In the genomic region with DNA sequence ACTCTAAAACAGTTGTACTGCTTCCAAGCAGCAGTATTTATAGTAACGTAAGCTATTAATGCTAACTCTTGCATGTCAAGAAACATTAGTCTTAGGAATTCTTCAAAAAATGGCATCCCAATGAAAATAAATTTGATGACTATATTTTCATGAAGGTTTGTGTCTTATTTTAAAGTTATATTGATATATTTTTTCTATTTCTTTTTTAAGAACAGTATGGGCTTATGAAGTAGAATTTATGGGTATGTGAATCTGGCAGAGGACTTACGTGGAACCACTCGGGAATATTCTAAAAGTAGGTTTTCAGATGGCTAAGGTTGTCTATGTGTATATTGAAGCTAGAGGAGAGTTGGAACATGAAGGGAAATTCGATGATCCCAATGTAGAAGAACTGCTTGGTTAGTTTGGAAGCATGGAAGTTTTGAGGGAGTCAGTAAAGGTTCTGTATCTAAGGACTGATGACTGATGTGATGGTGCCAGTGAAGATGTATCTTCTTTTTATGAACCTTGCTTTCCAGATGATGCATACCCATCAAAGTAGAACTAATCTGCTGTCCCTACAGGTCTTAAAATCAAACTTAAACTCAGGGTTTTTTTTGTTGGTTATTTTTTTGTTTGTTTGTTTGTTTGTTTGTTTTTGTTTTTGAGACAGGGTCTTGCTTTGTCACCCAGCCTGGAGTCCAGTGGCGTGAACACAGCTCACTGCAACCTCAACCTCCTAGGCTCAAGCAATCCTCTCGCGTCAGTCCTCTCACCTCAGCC, we compare ENCODE assay signal across 29 cellular contexts.
"Had no signal": no experiment of that assay in that cellular context is flagged by ENCODE, and none has a peak within 500 bp of the region (broad histone marks: within the 10 kb centered on the region; RNA-seq: fewer than 3 reads in every experiment).

No MANE protein-coding gene starts in this region.

- H3K27ac ChIP-seq: brain microvascular endothelial cell, coronary artery, epithelial cell of prostate, esophagus squamous epithelium, WERI-Rb-1 had no signal

- H3K27ac Mint-ChIP-seq: activated B cell treated with CpG ODN at 0.5 μM for 24 hours; activated CD8-positive, alpha-beta T cell treated with anti-CD3 and anti-CD28 coated beads for 36 hours; activated naive CD4-positive, alpha-beta T cell treated with anti-CD3 and anti-CD28 coated beads, Interleukin-2, amount 10 ng/mL, durations not matched to agents 7 days and 5 days; activated naive CD8-positive, alpha-beta T cell treated with anti-CD3 and anti-CD28 coated beads, Interleukin-2, amount 10 ng/mL, durations not matched to agents 7 days and 5 days; dendritic cell treated with granulocyte-macrophage colony-stimulating factor and Interleukin-4, amounts not matched to agents 40 ng/mL and 50 ng/mL, for 4 days; T-cell; T-helper 1 cell treated with Interleukin-12 subunit alpha and Interleukin-12 subunit beta and Interleukin-4 antibody, amounts not matched to agents 30 μg/mL and 1 μg/mL, for 36 hours; T-helper 2 cell treated with Interferon-gamma antibody and Interleukin-4, amounts not matched to agents 5 μg/mL and 100 μg/mL, for 36 hours had no signal

- H3K9me3 Mint-ChIP-seq: activated B cell treated with CpG ODN at 0.5 μM for 24 hours; activated CD8-positive, alpha-beta T cell treated with anti-CD3 and anti-CD28 coated beads for 36 hours; activated naive CD4-positive, alpha-beta T cell treated with anti-CD3 and anti-CD28 coated beads, Interleukin-2, amount 10 ng/mL, durations not matched to agents 7 days and 5 days; activated naive CD4-positive, alpha-beta T cell treated with anti-CD3 and anti-CD28 coated beads, Interleukin-2, amount 50 U/mL, for 72 hours; activated naive CD8-positive, alpha-beta T cell treated with anti-CD3 and anti-CD28 coated beads, Interleukin-2, amount 10 ng/mL, durations not matched to agents 7 days and 5 days; central memory CD8-positive, alpha-beta T cell; dendritic cell treated with granulocyte-macrophage colony-stimulating factor and Interleukin-4, amounts not matched to agents 40 ng/mL and 50 ng/mL, for 4 days; T-cell; T-helper 1 cell treated with Interleukin-12 subunit alpha and Interleukin-12 subunit beta and Interleukin-4 antibody, amounts not matched to agents 30 μg/mL and 1 μg/mL, for 36 hours; T-helper 2 cell treated with Interferon-gamma antibody and Interleukin-4, amounts not matched to agents 5 μg/mL and 100 μg/mL, for 36 hours had no signal

- H3K36me3 Mint-ChIP-seq: activated naive CD4-positive, alpha-beta T cell treated with anti-CD3 and anti-CD28 coated beads, Interleukin-2, amount 50 U/mL, for 72 hours had no signal

- H3K4me3 ChIP-seq: ascending aorta, coronary artery, dorsolateral prefrontal cortex, esophagus squamous epithelium, gastroesophageal sphincter had no signal

- H3K4me1 Mint-ChIP-seq: activated B cell treated with CpG ODN at 0.5 μM for 24 hours; activated naive CD4-positive, alpha-beta T cell treated with anti-CD3 and anti-CD28 coated beads, Interleukin-2, amount 10 ng/mL, durations not matched to agents 7 days and 5 days; activated naive CD8-positive, alpha-beta T cell treated with anti-CD3 and anti-CD28 coated beads, Interleukin-2, amount 10 ng/mL, durations not matched to agents 7 days and 5 days; central memory CD8-positive, alpha-beta T cell; T-cell had no signal

- H3K9me3 ChIP-seq: ascending aorta, esophagus squamous epithelium, gastroesophageal sphincter had no signal

- ATAC-seq: activated CD4-positive, CD25-positive, alpha-beta regulatory T cell treated with anti-CD3 and anti-CD28 coated beads, Interleukin-2, amount 50 U/mL, for 24 hours; activated CD8-positive, alpha-beta T cell treated with anti-CD3 and anti-CD28 coated beads for 36 hours; activated naive CD4-positive, alpha-beta T cell treated with anti-CD3 and anti-CD28 coated beads, Interleukin-2, amount 50 U/mL, for 72 hours; gastroesophageal sphincter; T-cell had no signal

- DNase-seq: activated B cell treated with CpG ODN at 0.5 μM for 24 hours; activated CD4-positive, alpha-beta T cell treated with anti-CD3 and anti-CD28 coated beads for 48 hours; activated CD4-positive, alpha-beta T cell treated with anti-CD3 and anti-CD28 coated beads, Interleukin-2, amount 50 U/mL, for 1 hour; activated CD4-positive, alpha-beta T cell treated with anti-CD3 and anti-CD28 coated beads, Interleukin-2, amount 50 U/mL, for 48 hours; activated CD8-positive, alpha-beta memory T cell treated with anti-CD3 and anti-CD28 coated beads for 24 hours; activated CD8-positive, alpha-beta T cell treated with anti-CD3 and anti-CD28 coated beads for 36 hours; activated gamma-delta T cell; activated naive CD4-positive, alpha-beta T cell; activated naive CD4-positive, alpha-beta T cell treated with anti-CD3 and anti-CD28 coated beads, Interleukin-2, amount 10 ng/mL, durations not matched to agents 7 days and 5 days; activated naive CD8-positive, alpha-beta T cell treated with anti-CD3 and anti-CD28 coated beads, Interleukin-2, amount 10 ng/mL, durations not matched to agents 7 days and 5 days; brain microvascular endothelial cell; dorsolateral prefrontal cortex; effector memory CD4-positive, alpha-beta T cell; esophagus squamous epithelium; foreskin melanocyte; SW 1271; T-cell; T1000; WERI-Rb-1 had no signal

- H3K27me3 ChIP-seq: ascending aorta, brain microvascular endothelial cell, dorsolateral prefrontal cortex, esophagus squamous epithelium, gastroesophageal sphincter had no signal

- H3K27me3 Mint-ChIP-seq: activated B cell treated with CpG ODN at 0.5 μM for 24 hours; activated CD8-positive, alpha-beta T cell treated with anti-CD3 and anti-CD28 coated beads for 36 hours; activated naive CD4-positive, alpha-beta T cell treated with anti-CD3 and anti-CD28 coated beads, Interleukin-2, amount 10 ng/mL, durations not matched to agents 7 days and 5 days; activated naive CD8-positive, alpha-beta T cell treated with anti-CD3 and anti-CD28 coated beads, Interleukin-2, amount 10 ng/mL, durations not matched to agents 7 days and 5 days; central memory CD8-positive, alpha-beta T cell; dendritic cell treated with granulocyte-macrophage colony-stimulating factor and Interleukin-4, amounts not matched to agents 40 ng/mL and 50 ng/mL, for 4 days; T-cell had no signal

- H3K4me3 Mint-ChIP-seq: activated B cell treated with CpG ODN at 0.5 μM for 24 hours; activated CD8-positive, alpha-beta T cell treated with anti-CD3 and anti-CD28 coated beads for 36 hours; activated naive CD4-positive, alpha-beta T cell treated with anti-CD3 and anti-CD28 coated beads, Interleukin-2, amount 10 ng/mL, durations not matched to agents 7 days and 5 days; activated naive CD8-positive, alpha-beta T cell treated with anti-CD3 and anti-CD28 coated beads, Interleukin-2, amount 10 ng/mL, durations not matched to agents 7 days and 5 days; central memory CD8-positive, alpha-beta T cell; dendritic cell treated with granulocyte-macrophage colony-stimulating factor and Interleukin-4, amounts not matched to agents 40 ng/mL and 50 ng/mL, for 4 days; T-cell; T-helper 1 cell treated with Interleukin-12 subunit alpha and Interleukin-12 subunit beta and Interleukin-4 antibody, amounts not matched to agents 30 μg/mL and 1 μg/mL, for 36 hours; T-helper 2 cell treated with Interferon-gamma antibody and Interleukin-4, amounts not matched to agents 5 μg/mL and 100 μg/mL, for 36 hours had no signal
